ENCODE assay signal across 1 cellular context in genomic region chr13:100088648-100089601, GRCh38.
TF ChIP-seq lines count a peak whose summit lies in the region.

PCCA (plus strand) TSS chr13:100089093; CDS start chr13:100089121, 28 bp downstream.

TF ChIP-seq in K562, 482 proteins besides CTCF, POLR2A, EP300 and RAD21 (continued from another document and continues in another):
- no peak for TF ChIP-seq USF1 (CRISPR knock-in tag; IDR thresholded peaks at IDR 0.05)
- no peak for TF ChIP-seq GMEB1 (CRISPR knock-in tag; IDR thresholded peaks at IDR 0.05)
- TF ChIP-seq SRF (CRISPR knock-in tag; IDR thresholded peaks at IDR 0.05), result no peak
- TF ChIP-seq ZSCAN32 (CRISPR knock-in tag; IDR thresholded peaks at IDR 0.05), result no peak
- TF ChIP-seq PTRF (tag; IDR thresholded peaks at IDR 0.05), result no peak
- TF ChIP-seq ATF3 (IDR thresholded peaks at IDR 0.05), result no peak
- no peak for TF ChIP-seq ATF3 (CRISPR knock-in tag; conservative IDR thresholded peaks at IDR 0.05)
- no peak for TF ChIP-seq POLR2H (tag; IDR thresholded peaks at IDR 0.05; ENCODE audit: low read depth)
- peak; percentile 78 for TF ChIP-seq RBBP5 (IDR thresholded peaks at IDR 0.05; ENCODE audit: borderline replicate concordance, insufficient read depth, low read length, poor library complexity, severe bottlenecking)
- no peak for TF ChIP-seq IFI16 (CRISPR knock-in tag; IDR thresholded peaks at IDR 0.05)
- no peak for TF ChIP-seq ARID2 (IDR thresholded peaks at IDR 0.05)
- TF ChIP-seq ZNF133 (CRISPR knock-in tag; IDR thresholded peaks at IDR 0.05), result no peak
- TF ChIP-seq ZNF507 (tag; conservative IDR thresholded peaks at IDR 0.05), result no peak
- TF ChIP-seq ETS1 (conservative IDR thresholded peaks at IDR 0.05; ENCODE audit: control insufficient read depth, low read depth, low read length), result no peak
- no peak for TF ChIP-seq POU5F1 (IDR thresholded peaks at IDR 0.05; ENCODE audit: borderline replicate concordance, low read depth, low read length, partially characterized antibody)
- no peak for TF ChIP-seq GTF2E2 (tag; IDR thresholded peaks at IDR 0.05)
- no peak for TF ChIP-seq TGIF2 (CRISPR knock-in tag; IDR thresholded peaks at IDR 0.05)
- no peak for TF ChIP-seq CEBPZ (IDR thresholded peaks at IDR 0.05; ENCODE audit: borderline replicate concordance, low read depth, low read length)
- TF ChIP-seq CEBPB (tag; IDR thresholded peaks at IDR 0.05), result no peak
- no peak for TF ChIP-seq MXD1 (CRISPR knock-in tag; IDR thresholded peaks at IDR 0.05; ENCODE audit: borderline replicate concordance, poor library complexity, severe bottlenecking)
- no peak for TF ChIP-seq EWSR1 (IDR thresholded peaks at IDR 0.05; ENCODE audit: borderline replicate concordance, low read depth, partially characterized antibody)
- TF ChIP-seq ZBTB9 (CRISPR knock-in tag; IDR thresholded peaks at IDR 0.05), result no peak
- peak; percentile 69; the same call in 1 of the 2 replicates for TF ChIP-seq EP400 (IDR thresholded peaks at IDR 0.05)
- no peak for TF ChIP-seq CCNT2 (IDR thresholded peaks at IDR 0.05; ENCODE audit: borderline replicate concordance, extremely low read depth, insufficient read length, low read depth, low read length)
- no peak for TF ChIP-seq ZNF274 (IDR thresholded peaks at IDR 0.05; ENCODE audit: borderline replicate concordance, low read depth, low read length)
- no peak for TF ChIP-seq ZNF79 (CRISPR knock-in tag; IDR thresholded peaks at IDR 0.05; ENCODE audit: low read depth)
- TF ChIP-seq ZNF668 (CRISPR knock-in tag; IDR thresholded peaks at IDR 0.05), result no peak
- no peak for TF ChIP-seq HDAC3 (IDR thresholded peaks at IDR 0.05; ENCODE audit: borderline replicate concordance, partially characterized antibody)
- TF ChIP-seq SAP30 (IDR thresholded peaks at IDR 0.05; ENCODE audit: borderline replicate concordance, insufficient read depth, low read depth, low read length, poor library complexity, severe bottlenecking), result no peak
- TF ChIP-seq ZNF263 (CRISPR knock-in tag; IDR thresholded peaks at IDR 0.05; ENCODE audit: borderline replicate concordance), result peak; percentile 29; the same call in 1 of the 2 replicates
- TF ChIP-seq YY1 (IDR thresholded peaks at IDR 0.05; ENCODE audit: borderline replicate concordance in 1 of 3, control insufficient read depth in 1 of 3, extremely low read depth in 1 of 3, insufficient read depth in 3 of 3, insufficient read length in 1 of 3, insufficient replicate concordance in 2 of 3, low read depth in 1 of 3, low read length in 2 of 3), result peak; percentile 46 to 91 (median 85)
- no peak for TF ChIP-seq ELK1 (CRISPR knock-in tag; IDR thresholded peaks at IDR 0.05)
- no peak for TF ChIP-seq HEY1 (CRISPR knock-in tag; IDR thresholded peaks at IDR 0.05; ENCODE audit: borderline replicate concordance)
- no peak for TF ChIP-seq ZNF583 (CRISPR knock-in tag; IDR thresholded peaks at IDR 0.05)
- no peak for TF ChIP-seq HDAC2 (IDR thresholded peaks at IDR 0.05)
- TF ChIP-seq HOXB6 (CRISPR knock-in tag; IDR thresholded peaks at IDR 0.05; ENCODE audit: borderline replicate concordance), result no peak
- no peak for TF ChIP-seq CAMTA2 (CRISPR knock-in tag; conservative IDR thresholded peaks at IDR 0.05)
- no peak for TF ChIP-seq CHD7 (IDR thresholded peaks at IDR 0.05; ENCODE audit: low read depth, low read length)
